ENCODE assay signal across 28 cellular contexts in the genomic region with DNA sequence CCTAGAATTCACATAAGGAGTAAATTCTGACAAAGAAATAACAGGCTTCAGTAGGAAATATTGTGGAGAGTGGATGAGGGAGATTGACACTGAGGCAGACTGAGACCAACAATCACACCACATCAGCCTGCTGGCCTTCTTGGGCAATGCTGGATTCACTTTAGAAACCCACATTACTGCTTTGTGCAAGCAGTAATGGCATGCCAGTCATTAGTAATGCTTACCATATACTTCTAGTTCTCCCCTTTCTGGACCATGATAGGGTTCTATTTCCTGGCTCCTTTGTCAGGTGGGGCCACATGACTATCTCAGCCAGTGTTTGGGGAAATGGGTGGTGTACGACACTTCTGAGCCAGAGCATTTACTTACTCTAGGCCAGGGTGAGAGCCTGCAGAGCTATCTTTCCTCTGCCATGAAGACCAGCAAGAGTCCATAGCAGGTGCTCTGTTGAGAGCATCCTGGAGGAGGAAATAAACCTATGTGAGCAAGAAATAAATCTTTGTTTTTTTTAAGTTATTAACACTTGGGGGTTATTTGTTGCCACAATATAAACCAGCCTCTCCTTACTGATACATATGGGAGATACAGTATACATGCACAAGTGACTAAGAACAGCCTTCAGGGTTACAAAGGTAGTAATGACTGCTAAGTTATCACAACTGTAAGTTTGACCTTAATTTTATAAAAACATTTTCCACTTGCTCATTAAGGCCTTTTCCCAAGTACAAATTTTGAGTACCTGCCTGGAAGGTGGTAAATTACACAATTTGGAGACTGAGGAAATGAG.
DNase-seq lines count a peak whose midpoint lies in the region; ATAC-seq and TF ChIP-seq lines count a peak whose summit lies in the region.
"Had no signal": no experiment of that assay in that cellular context is flagged by ENCODE, and none has a peak within 500 bp of the region (broad histone marks: within the 10 kb centered on the region; RNA-seq: fewer than 3 reads in every experiment).

No MANE protein-coding gene starts in this region.

- no peak overlapping the region for H3K27ac ChIP-seq in WERI-Rb-1
- H3K27ac ChIP-seq: SJSA1 had no signal

- no peak for DNase-seq in activated CD4-positive, alpha-beta T cell treated with anti-CD3 and anti-CD28 coated beads for 36 hours
- no peak for DNase-seq in activated CD4-positive, alpha-beta T cell treated with anti-CD3 and anti-CD28 coated beads, Interleukin-2, amount 50 U/mL, for 1 hour
- no peak for DNase-seq in natural killer cell treated with Interleukin-12 subunit alpha and Interleukin-12 subunit beta and Interleukin-15 and Interleukin-18, amount 100 ng/mL, for 72 hours (ENCODE audit: low spot score)
- DNase-seq in natural killer cell (no peak), WTC11 (ENCODE audit: low spot score) (no peak), chondrocyte (ENCODE audit: low spot score) (no peak), WERI-Rb-1 (no peak)
- DNase-seq in stimulated activated CD4-positive, alpha-beta T cell treated with anti-CD3 and anti-CD28 coated beads, Interleukin-4, amount 100 ng/mL, for 1 hour: no peak
- DNase-seq: 8988T; ACHN; BE2C; CD8-positive, alpha-beta memory T cell; DMS 273 treated with DMSO at 0.1 percent for 48 hours; DMS79; GF-D8; HCEC 1CT; Kasumi-1; MV-4-11; NCI-H1105; NCI-H1436 treated with DMSO at 0.1 percent for 48 hours; NCI-H187 treated with DMSO at 0.1 percent for 48 hours; NCI-H2171 treated with DMSO at 0.1 percent for 48 hours; NCI-H524; NCI-H748 treated with DMSO at 0.1 percent for 48 hours; Right ventricle myocardium superior; RPMI8226 had no signal

- no peak overlapping the region for H3K4me3 Mint-ChIP-seq in activated CD4-positive, alpha-beta T cell treated with anti-CD3 and anti-CD28 coated beads for 36 hours
- H3K4me3 Mint-ChIP-seq in natural killer cell treated with Interleukin-12 subunit alpha and Interleukin-12 subunit beta and Interleukin-15 and Interleukin-18, amount 100 ng/mL, for 72 hours: peak overlapping the region; percentile 35
- H3K4me3 Mint-ChIP-seq in natural killer cell (no peak overlapping the region), WTC11 (no peak overlapping the region), chondrocyte (ENCODE audit: unreplicated experiment) (no peak overlapping the region)
- H3K4me3 Mint-ChIP-seq: CD14-positive monocyte had no signal

- CTCF ChIA-PET in activated CD4-positive, alpha-beta T cell treated with anti-CD3 and anti-CD28 coated beads for 36 hours (lab: Charles Lee): interaction anchor here (0.7 kb wide), 1 partner anchor 896 kb away, joined by 3 read pairs; no protein-coding TSS in a partner anchor
- CTCF ChIA-PET in WTC11 (lab: Charles Lee): interaction anchor here (0.6 kb wide), 1 partner anchor 16 kb away, joined by 3 read pairs; no protein-coding TSS in a partner anchor

- intact Hi-C loops in activated CD4-positive, alpha-beta T cell treated with anti-CD3 and anti-CD28 coated beads for 36 hours (cut with DNase I, micrococcal nuclease): loop anchor here (10.0 kb wide), 4 partner anchors 586 to 1356 kb away; partner anchors contain the start of genes LY75 (in 1 of the 2) and MARCHF7 (in 1 of the 2)
- intact Hi-C loops in natural killer cell (cut with micrococcal nuclease): no loop called here

- POLR2A ChIA-PET in activated CD4-positive, alpha-beta T cell treated with anti-CD3 and anti-CD28 coated beads for 36 hours (lab: Charles Lee): no interaction called here
- POLR2A ChIA-PET in WTC11 (lab: Charles Lee): no interaction called here

- no peak overlapping the region for H3K4me3 ChIP-seq in WERI-Rb-1 (ENCODE audit: low read depth, low read length)
- H3K4me3 ChIP-seq: SJSA1 had no signal

- H3K9me3 ChIP-seq in WERI-Rb-1 (ENCODE audit: severe bottlenecking): no peaks in the 10 kb centered on the region
- H3K9me3 ChIP-seq: BE2C, SJSA1 had no signal

- H3K27me3 ChIP-seq in WERI-Rb-1 (ENCODE audit: insufficient read depth, low read depth, severe bottlenecking): no peaks in the 10 kb centered on the region
- H3K27me3 ChIP-seq: BE2C, SJSA1 had no signal

- H3K36me3 Mint-ChIP-seq in activated CD4-positive, alpha-beta T cell treated with anti-CD3 and anti-CD28 coated beads for 36 hours (ENCODE audit: low read depth): peaks cover 3% of the 10 kb centered on the region
- peaks cover 16% of the 10 kb centered on the region for H3K36me3 Mint-ChIP-seq in natural killer cell treated with Interleukin-12 subunit alpha and Interleukin-12 subunit beta and Interleukin-15 and Interleukin-18, amount 100 ng/mL, for 72 hours
- no peaks in the 10 kb centered on the region for H3K36me3 Mint-ChIP-seq in natural killer cell
- H3K36me3 Mint-ChIP-seq in WTC11: no peaks in the 10 kb centered on the region
- no peaks in the 10 kb centered on the region for H3K36me3 Mint-ChIP-seq in chondrocyte (ENCODE audit: low read depth)
- H3K36me3 Mint-ChIP-seq: CD14-positive monocyte; CD8-positive, alpha-beta memory T cell had no signal

- H3K27ac Mint-ChIP-seq in activated CD4-positive, alpha-beta T cell treated with anti-CD3 and anti-CD28 coated beads for 36 hours: no peak overlapping the region
- H3K27ac Mint-ChIP-seq in natural killer cell treated with Interleukin-12 subunit alpha and Interleukin-12 subunit beta and Interleukin-15 and Interleukin-18, amount 100 ng/mL, for 72 hours: peak overlapping the region; percentile 72 to 90
- H3K27ac Mint-ChIP-seq in natural killer cell: no peak overlapping the region
- no peak overlapping the region for H3K27ac Mint-ChIP-seq in WTC11
- no peak overlapping the region for H3K27ac Mint-ChIP-seq in chondrocyte (ENCODE audit: unreplicated experiment)
- H3K27ac Mint-ChIP-seq: CD8-positive, alpha-beta memory T cell had no signal

- H3K27me3 Mint-ChIP-seq in activated CD4-positive, alpha-beta T cell treated with anti-CD3 and anti-CD28 coated beads for 36 hours: no peaks in the 10 kb centered on the region
- H3K27me3 Mint-ChIP-seq in natural killer cell treated with Interleukin-12 subunit alpha and Interleukin-12 subunit beta and Interleukin-15 and Interleukin-18, amount 100 ng/mL, for 72 hours: no peaks in the 10 kb centered on the region
- peaks cover 0 to 30% of the 10 kb centered on the region in 2 donors for H3K27me3 Mint-ChIP-seq in natural killer cell (ENCODE audit: low read depth in 2 of 2)
- H3K27me3 Mint-ChIP-seq in WTC11 (ENCODE audit: low read depth): no peaks in the 10 kb centered on the region
- no peaks in the 10 kb centered on the region for H3K27me3 Mint-ChIP-seq in chondrocyte (ENCODE audit: low read depth)

- peaks cover 7% of the 10 kb centered on the region for H3K4me1 Mint-ChIP-seq in activated CD4-positive, alpha-beta T cell treated with anti-CD3 and anti-CD28 coated beads for 36 hours
- H3K4me1 Mint-ChIP-seq in natural killer cell treated with Interleukin-12 subunit alpha and Interleukin-12 subunit beta and Interleukin-15 and Interleukin-18, amount 100 ng/mL, for 72 hours (ENCODE audit: low read depth in 2 of 2): peaks cover 53 to 60% of the 10 kb centered on the region in 2 donors
- H3K4me1 Mint-ChIP-seq in natural killer cell: no peaks in the 10 kb centered on the region
- peaks cover 5% of the 10 kb centered on the region for H3K4me1 Mint-ChIP-seq in WTC11
- no peaks in the 10 kb centered on the region for H3K4me1 Mint-ChIP-seq in chondrocyte (ENCODE audit: low read depth)
- H3K4me1 Mint-ChIP-seq: CD14-positive monocyte had no signal

- H3K9me3 Mint-ChIP-seq in activated CD4-positive, alpha-beta T cell treated with anti-CD3 and anti-CD28 coated beads for 36 hours (ENCODE audit: low read depth): no peaks in the 10 kb centered on the region
- no peaks in the 10 kb centered on the region for H3K9me3 Mint-ChIP-seq in natural killer cell treated with Interleukin-12 subunit alpha and Interleukin-12 subunit beta and Interleukin-15 and Interleukin-18, amount 100 ng/mL, for 72 hours
- H3K9me3 Mint-ChIP-seq in natural killer cell: no peaks in the 10 kb centered on the region
- peaks cover 7% of the 10 kb centered on the region for H3K9me3 Mint-ChIP-seq in WTC11
- H3K9me3 Mint-ChIP-seq in chondrocyte (ENCODE audit: low read depth): no peaks in the 10 kb centered on the region

- peak; percentile 47 for ATAC-seq in activated CD4-positive, alpha-beta T cell treated with anti-CD3 and anti-CD28 coated beads for 36 hours
- peak; percentile 88 to 90 for ATAC-seq in natural killer cell treated with Interleukin-12 subunit alpha and Interleukin-12 subunit beta and Interleukin-15 and Interleukin-18, amount 100 ng/mL, for 72 hours
- no peak for ATAC-seq in natural killer cell
- ATAC-seq in WTC11: peak; percentile 24; the same call in 1 of the 2 replicates

- TF ChIP-seq CTCF in natural killer cell (IDR thresholded peaks at IDR 0.05): no peak
- TF ChIP-seq CTCF in WTC11 (IDR thresholded peaks at IDR 0.05): no peak
- no peak for TF ChIP-seq CTCF in chondrocyte (IDR thresholded peaks at IDR 0.05)
- TF ChIP-seq CTCF in WERI-Rb-1 (IDR thresholded peaks at IDR 0.05; ENCODE audit: low read depth, low read length): no peak

- no peaks in the 10 kb centered on the region for H3K36me3 ChIP-seq in WERI-Rb-1
- H3K36me3 ChIP-seq: BE2C, SJSA1 had no signal

TF ChIP-seq in WTC11, 78 proteins besides CTCF, POLR2A, EP300 and RAD21 (continues in another document):
- TF ChIP-seq RORB (CRISPR knock-in tag; IDR thresholded peaks at IDR 0.05) (no peak), ATF1 (CRISPR knock-in tag; IDR thresholded peaks at IDR 0.05) (no peak), ZBTB21 (CRISPR knock-in tag; IDR thresholded peaks at IDR 0.05; ENCODE audit: borderline replicate concordance) (no peak), CREM (CRISPR knock-in tag; IDR thresholded peaks at IDR 0.05) (no peak), FOXP4 (CRISPR knock-in tag; IDR thresholded peaks at IDR 0.05) (no peak), ESRRA (CRISPR knock-in tag; IDR thresholded peaks at IDR 0.05; ENCODE audit: borderline replicate concordance) (no peak)
- TF ChIP-seq, protein P1, sequence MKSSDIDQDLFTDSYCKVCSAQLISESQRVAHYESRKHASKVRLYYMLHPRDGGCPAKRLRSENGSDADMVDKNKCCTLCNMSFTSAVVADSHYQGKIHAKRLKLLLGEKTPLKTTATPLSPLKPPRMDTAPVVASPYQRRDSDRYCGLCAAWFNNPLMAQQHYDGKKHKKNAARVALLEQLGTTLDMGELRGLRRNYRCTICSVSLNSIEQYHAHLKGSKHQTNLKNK (CRISPR knock-in tag; IDR thresholded peaks at IDR 0.05): no peak

Comparison
In these comparisons a context has a peak if more than half of its experiments do, and no peak if none do; other contexts are left out.
1. ATAC-seq: peak in activated CD4-positive, alpha-beta T cell treated with anti-CD3 and anti-CD28 coated beads for 36 hours (single experiment), natural killer cell treated with Interleukin-12 subunit alpha and Interleukin-12 subunit beta and Interleukin-15 and Interleukin-18, amount 100 ng/mL, for 72 hours (2 of 2) and WTC11 (single experiment); none in natural killer cell (0 of 3).
2. H3K27ac Mint-ChIP-seq: peak in natural killer cell treated with Interleukin-12 subunit alpha and Interleukin-12 subunit beta and Interleukin-15 and Interleukin-18, amount 100 ng/mL, for 72 hours (2 of 2); none in activated CD4-positive, alpha-beta T cell treated with anti-CD3 and anti-CD28 coated beads for 36 hours (single experiment), natural killer cell (0 of 2), WTC11 (single experiment) and chondrocyte (single experiment).